Comparison of ENCODE assay signal across 22 cellular contexts in genomic region chr1:52502789-52503188, GRCh38. TPM values are rescaled to one million over a fixed set of nuclear protein-coding genes. Genes with fewer than 3 reads are reported as not detected.
DNase-seq lines count a peak whose midpoint lies in the region; ATAC-seq and TF ChIP-seq lines count a peak whose summit lies in the region.
"Had no signal": no experiment of that assay in that cellular context is flagged by ENCODE, and none has a peak within 500 bp of the region (broad histone marks: within the 10 kb centered on the region; RNA-seq: fewer than 3 reads in every experiment).

No MANE protein-coding gene starts in this region.

- no peak for ATAC-seq in GM21737 (IDR thresholded peaks at IDR 0.05; ENCODE audit: unreplicated experiment)
- ATAC-seq in sciatic nerve, result no peak
- ATAC-seq: activated T-helper 17 cell treated with anti-CD3 and anti-CD28 coated beads, Interleukin-2, amount 50 U/mL, for 72 hours; CD8-positive, alpha-beta T cell; stimulated activated naive CD8-positive, alpha-beta T cell treated with anti-CD3 and anti-CD28 coated beads, Interleukin-15, Interleukin-2, amounts not matched to agents 100 U/mL and 50 U/mL, for 24 hours had no signal

- no peak for TF ChIP-seq CTCF in epithelial cell of esophagus (IDR thresholded peaks at IDR 0.05; ENCODE audit: insufficient read depth, low read depth, low read length, missing control alignments)

- TF ChIP-seq RAD21 in Ishikawa (IDR thresholded peaks at IDR 0.05; ENCODE audit: low read depth), result no peak

- H3K4me3 ChIP-seq in epithelial cell of esophagus (ENCODE audit: low read length), result no peak overlapping the region
- H3K4me3 ChIP-seq: esophagus squamous epithelium, lung, psoas muscle, skin epidermis had no signal

- DNase-seq in activated CD4-positive, alpha-beta T cell treated with anti-CD3 and anti-CD28 coated beads, Interleukin-2, amount 50 U/mL, for 1 hour, result peak; percentile 9
- no peak for DNase-seq in activated CD4-positive, alpha-beta T cell treated with anti-CD3 and anti-CD28 coated beads for 4 hours
- peak; percentile 12 for DNase-seq in COR-L47 (lab: John Stamatoyannopoulos, UW)
- peak; percentile 2 for DNase-seq in epithelial cell of esophagus (ENCODE audit: low read depth)
- no peak for DNase-seq in sciatic nerve (ENCODE audit: low spot score)
- DNase-seq: effector memory CD4-positive, alpha-beta T cell; esophagus squamous epithelium; KG1; kidney; NCI-H187 treated with DMSO at 0.1 percent for 48 hours; NCI-H524 treated with DMSO at 0.1 percent for 48 hours; OCI-M1; psoas muscle; Right ventricle myocardium superior; stimulated activated CD4-positive, alpha-beta T cell treated with anti-CD3 and anti-CD28 coated beads, Interleukin-4, amount 100 ng/mL, for 1 hour; stimulated activated naive CD8-positive, alpha-beta T cell treated with anti-CD3 and anti-CD28 coated beads, Interleukin-15, Interleukin-2, amounts not matched to agents 100 U/mL and 50 U/mL, for 24 hours had no signal

- TF ChIP-seq EP300 in Ishikawa (IDR thresholded peaks at IDR 0.05; ENCODE audit: borderline replicate concordance), result no peak

- intact Hi-C loops in sciatic nerve (cut with DNase I), result no loop called here

TF ChIP-seq in Ishikawa, 13 proteins besides CTCF, POLR2A, EP300 and RAD21:
- TF ChIP-seq NFIC (IDR thresholded peaks at IDR 0.05) (peak; percentile 88), TEAD4 (IDR thresholded peaks at IDR 0.05) (no peak), CEBPB (IDR thresholded peaks at IDR 0.05) (no peak)

RNA-seq across cellular contexts. Expression of gene TUT4, which starts 50.1 kb away (rescaled TPM):
- 87.3 TPM for total RNA-seq in sciatic nerve

Comparison
In these comparisons a context has a peak if more than half of its experiments do, and no peak if none do; other contexts are left out.
1. DNase-seq: peak in activated CD4-positive, alpha-beta T cell treated with anti-CD3 and anti-CD28 coated beads, Interleukin-2, amount 50 U/mL, for 1 hour (single experiment), COR-L47 (single experiment) and epithelial cell of esophagus (single experiment); none in activated CD4-positive, alpha-beta T cell treated with anti-CD3 and anti-CD28 coated beads for 4 hours (0 of 2) and sciatic nerve (single experiment).